11 cellular contexts compared by ENCODE assay signal in genomic region chr22:26476705-26477340, GRCh38. TPM values are rescaled to one million over a fixed set of nuclear protein-coding genes. Genes with fewer than 3 reads are reported as not detected.
DNase-seq lines count a peak whose midpoint lies in the region; ATAC-seq and TF ChIP-seq lines count a peak whose summit lies in the region.
"Had no signal": no experiment of that assay in that cellular context is flagged by ENCODE, and none has a peak within 500 bp of the region (broad histone marks: within the 10 kb centered on the region; RNA-seq: fewer than 3 reads in every experiment).

No MANE protein-coding gene starts in this region.

- H3K27me3 ChIP-seq in IMR-90 (ENCODE audit: control insufficient read depth, insufficient read depth, low read length) (no peaks in the 10 kb centered on the region), adipocyte (replicated peaks; ENCODE audit: control insufficient read depth, insufficient read depth, low read length) (no peaks in the 10 kb centered on the region)
- H3K27me3 ChIP-seq: spleen had no signal

- H3K9ac ChIP-seq in IMR-90 (ENCODE audit: low read depth, low read length) (no peak overlapping the region), adipocyte (ENCODE audit: low read length) (no peak overlapping the region)

- dilution Hi-C loops in IMR-90 (cut with HindIII; ENCODE audit: low sequenced_read_pairs, unreplicated experiment), result no loop called here

- peak; percentile 32; the same call in 1 of the 2 replicates for ATAC-seq in IMR-90 (ENCODE audit: low read depth)
- ATAC-seq in GM21825 (IDR thresholded peaks at IDR 0.05; ENCODE audit: unreplicated experiment), result no peak
- ATAC-seq: GM12878; naive thymus-derived CD4-positive, alpha-beta T cell had no signal

- no peak overlapping the region for H4K5ac ChIP-seq in IMR-90 (ENCODE audit: low read depth, low read length)

- H3K4me1 ChIP-seq in IMR-90 (ENCODE audit: control insufficient read depth, insufficient read depth, low read length) (peaks cover 7% of the 10 kb centered on the region), adipocyte (ENCODE audit: control insufficient read depth, insufficient read depth, low read length) (no peaks in the 10 kb centered on the region), mesodermal cell (ENCODE audit: control insufficient read depth, insufficient read depth, low read length, poor library complexity, severe bottlenecking) (peaks cover 21% of the 10 kb centered on the region)

- H3K23ac ChIP-seq in IMR-90 (ENCODE audit: low read depth, low read length), result no peak overlapping the region

- no peak for TF ChIP-seq RAD21 in IMR-90 (IDR thresholded peaks at IDR 0.05; ENCODE audit: low read length)

- H3K4me3 Mint-ChIP-seq in Calu3 (ENCODE audit: low read depth, unreplicated experiment), result no peak overlapping the region

- CTCF ChIA-PET in Calu3 (lab: Charles Lee), result no interaction called here
- CTCF ChIA-PET in IMR-90 (lab: Yijun Ruan, JAX), result no interaction called here

- intact Hi-C loops in Calu3 (cut with micrococcal nuclease; ENCODE audit: unreplicated experiment), result no loop called here
- intact Hi-C loops in IMR-90 (cut with micrococcal nuclease), result no loop called here

- no peaks in the 10 kb centered on the region for H3K27me3 Mint-ChIP-seq in Calu3 (ENCODE audit: unreplicated experiment)
- H3K27me3 Mint-ChIP-seq: naive thymus-derived CD4-positive, alpha-beta T cell had no signal

- in situ Hi-C loops in IMR-90 (cut with MboI; ENCODE audit: low sequenced_read_pairs), result no loop called here

- H3K36me3 ChIP-seq in IMR-90 (ENCODE audit: control insufficient read depth, insufficient read depth, low read length), result peaks cover 20% of the 10 kb centered on the region
- peaks cover 31% of the 10 kb centered on the region for H3K36me3 ChIP-seq in adipocyte (ENCODE audit: control insufficient read depth, insufficient read depth, low read length, severe bottlenecking)
- peaks cover 65% of the 10 kb centered on the region for H3K36me3 ChIP-seq in mesodermal cell (ENCODE audit: control insufficient read depth, insufficient read depth, low read length)

- no peak overlapping the region for H2AFZ ChIP-seq in IMR-90 (replicated peaks; ENCODE audit: low read length, poor library complexity)

- peaks cover 7 to 35% of the 10 kb centered on the region in 2 experiments; a peak in 2 of 4 replicates for H3K79me1 ChIP-seq in IMR-90 (ENCODE audit: low read depth in 1 of 2, low read length in 2 of 2)

- H2BK20ac ChIP-seq in IMR-90 (ENCODE audit: low read depth, low read length), result 0 out of 2 replicates have a peak overlapping the region, but pooled peaks have one; percentile 0

- no peak overlapping the region for H3K18ac ChIP-seq in IMR-90 (ENCODE audit: low read depth, low read length)

- H3K9me3 Mint-ChIP-seq in Calu3 (ENCODE audit: low read depth, unreplicated experiment), result no peaks in the 10 kb centered on the region

- H3K27ac Mint-ChIP-seq in Calu3 (ENCODE audit: unreplicated experiment), result peak overlapping the region; percentile 41

- BruUV-seq in Calu3 (replicated peaks; lab: Mats Ljungman, UMichigan) (no TSS peak), IMR-90 (replicated peaks; lab: Mats Ljungman, UMichigan) (no TSS peak)

- H2AK9ac ChIP-seq in IMR-90 (replicated peaks; ENCODE audit: low read depth, low read length, poor library complexity), result no peak overlapping the region

- H2BK15ac ChIP-seq in IMR-90 (ENCODE audit: low read depth, low read length), result no peak overlapping the region

- peak overlapping the region; percentile 31; the same call in 1 of the 2 replicates for H3K4me2 ChIP-seq in IMR-90 (ENCODE audit: low read depth, low read length)

- H2AK5ac ChIP-seq in IMR-90 (ENCODE audit: low read depth, low read length), result no peak overlapping the region

- no peaks in the 10 kb centered on the region for H4K20me1 ChIP-seq in IMR-90 (ENCODE audit: insufficient read depth, low read length)

- TF ChIP-seq CTCF in Calu3 (IDR thresholded peaks at IDR 0.05; ENCODE audit: unreplicated experiment), result no peak
- no peak for TF ChIP-seq CTCF in IMR-90 (conservative IDR thresholded peaks at IDR 0.05; ENCODE audit: low read depth, low read length)

- POLR2A ChIA-PET in IMR-90 (lab: Charles Lee; ENCODE audit: unreplicated experiment), result no interaction called here

- H4K91ac ChIP-seq in IMR-90 (ENCODE audit: insufficient read depth, low read depth, low read length), result no peak overlapping the region

- DNase-seq in Calu3 (no peak), IMR-90 (peak; percentile 55), adipocyte (ENCODE audit: low read depth) (peak; percentile 47), GOT3 (lab: John Stamatoyannopoulos, UW) (no peak), HUDEP-2 (lab: John Stamatoyannopoulos, UW; ENCODE audit: unreplicated experiment in 76 of 76) (no peak)
- DNase-seq: naive thymus-derived CD4-positive, alpha-beta T cell; NCI-H1417 treated with DMSO at 0.1 percent for 48 hours; spleen had no signal

- no peak overlapping the region for H2BK120ac ChIP-seq in IMR-90 (ENCODE audit: low read depth, low read length)

- H4K8ac ChIP-seq in IMR-90 (ENCODE audit: low read depth in 2 of 2, low read length in 2 of 2), result no peak overlapping the region

- no peak overlapping the region for H3K56ac ChIP-seq in IMR-90 (ENCODE audit: extremely low read depth, insufficient read depth, low read length)

- peaks cover 3% of the 10 kb centered on the region; the same call in 1 of the 2 replicates for H3K9me1 ChIP-seq in IMR-90 (ENCODE audit: insufficient read depth, low read length)

- WGBS in IMR-90 (ENCODE audit: extremely low coverage in 2 of 2, insufficient read length in 1 of 2), 2 experiments, result no CpG with 5 or more reads among the region's 4 CpGs
- 70 to 90% methylated on average over 2 of the region's 4 CpGs for WGBS in mesodermal cell (ENCODE audit: insufficient coverage in 2 of 2), 2 experiments

- H3K9me3 ChIP-seq in IMR-90 (ENCODE audit: control insufficient read depth, insufficient read depth, low read length) (no peaks in the 10 kb centered on the region), adipocyte (ENCODE audit: control insufficient read depth, low read length) (no peaks in the 10 kb centered on the region), mesodermal cell (ENCODE audit: control insufficient read depth, low read length) (no peaks in the 10 kb centered on the region)
- H3K9me3 ChIP-seq: spleen had no signal

- H3K14ac ChIP-seq in IMR-90 (replicated peaks; ENCODE audit: low read depth, low read length), result no peak overlapping the region

- H3K36me3 Mint-ChIP-seq in Calu3 (ENCODE audit: insufficient read depth, unreplicated experiment), result peaks cover 48% of the 10 kb centered on the region

- peaks cover 60% of the 10 kb centered on the region for H3K4me1 Mint-ChIP-seq in Calu3 (ENCODE audit: low read depth, unreplicated experiment)

- no peak overlapping the region for H3K4ac ChIP-seq in IMR-90 (ENCODE audit: low read depth, low read length)

- H3K4me3 ChIP-seq in IMR-90 (ENCODE audit: insufficient read depth, low read depth, low read length) (no peak overlapping the region), adipocyte (ENCODE audit: low read length) (no peak overlapping the region), mesodermal cell (ENCODE audit: extremely low read depth, insufficient read depth, low read length, poor library complexity, severe bottlenecking) (no peak overlapping the region)
- H3K4me3 ChIP-seq: GM12878, spleen had no signal

- peak overlapping the region; percentile 5 for H2BK5ac ChIP-seq in IMR-90 (ENCODE audit: low read depth, low read length, poor library complexity, severe bottlenecking)

- no peak overlapping the region for H3K27ac ChIP-seq in IMR-90 (ENCODE audit: insufficient read depth, low read length)
- peak overlapping the region; percentile 98 for H3K27ac ChIP-seq in mesodermal cell (ENCODE audit: low read depth, low read length, severe bottlenecking)

- TF ChIP-seq POLR2A in IMR-90 (IDR thresholded peaks at IDR 0.05; ENCODE audit: low read depth, low read length), result no peak

TF ChIP-seq in IMR-90, 13 proteins besides CTCF, POLR2A, EP300 and RAD21:
- no peak for TF ChIP-seq CHD1 (IDR thresholded peaks at IDR 0.05; ENCODE audit: low read depth, low read length)
- no peak for TF ChIP-seq BHLHE40 (IDR thresholded peaks at IDR 0.05; ENCODE audit: low read depth, low read length)
- TF ChIP-seq SMC3 (IDR thresholded peaks at IDR 0.05; ENCODE audit: low read depth, low read length), result no peak

RNA-seq across cellular contexts. Expression of gene HPS4, which starts 6.8 kb away (rescaled TPM):
- total RNA-seq in Calu3 (2022), result 40.7 and 41.9 TPM in 2 replicates
- total RNA-seq in IMR-90 (2012; rRNA removed), result 15.8 and 18.1 TPM in 2 replicates
- 19.0 and 19.5 TPM in 2 replicates for polyA plus RNA-seq in IMR-90 (2012; rRNA removed)
- polyA plus RNA-seq in IMR-90 (2012; cell fraction: cytosol; rRNA removed), result 7.0 and 11.5 TPM in 2 replicates
- 44.9 and 55.6 TPM in 2 replicates for polyA plus RNA-seq in IMR-90 (2012; cell fraction: nucleus; rRNA removed; ENCODE audit: low replicate concordance)
- polyA plus RNA-seq in mesodermal cell (2013, experiment 1 of 2), result 27.0 TPM
- 23.4 TPM for polyA plus RNA-seq in mesodermal cell (2013, experiment 2 of 2)

RNA-seq across cellular contexts. Expression of gene SRRD, which starts 6.9 kb away (rescaled TPM):
- total RNA-seq in Calu3 (2022) (22.8 and 25.6 TPM in 2 replicates), IMR-90 (2012; rRNA removed) (24.0 and 28.6 TPM in 2 replicates)
- 15.7 and 18.3 TPM in 2 replicates for polyA plus RNA-seq in IMR-90 (2012; rRNA removed)
- 3.6 and 16.7 TPM in 2 replicates for polyA plus RNA-seq in IMR-90 (2012; cell fraction: cytosol; rRNA removed)
- polyA plus RNA-seq in IMR-90 (2012; cell fraction: nucleus; rRNA removed; ENCODE audit: low replicate concordance), result 1.9 and 12.8 TPM in 2 replicates
- 18.7 TPM for polyA plus RNA-seq in mesodermal cell (2013, experiment 1 of 2)
- polyA plus RNA-seq in mesodermal cell (2013, experiment 2 of 2), result 16.4 TPM

RNA-seq across cellular contexts. Expression of gene TFIP11, which starts 35.5 kb away (rescaled TPM):
- total RNA-seq in Calu3 (2022), result 39.8 and 40.8 TPM in 2 replicates
- total RNA-seq in IMR-90 (2012; rRNA removed), result 37.5 and 43.2 TPM in 2 replicates
- 22.5 and 23.6 TPM in 2 replicates for polyA plus RNA-seq in IMR-90 (2012; rRNA removed)
- polyA plus RNA-seq in IMR-90 (2012; cell fraction: cytosol; rRNA removed), result 16.0 and 16.7 TPM in 2 replicates
- polyA plus RNA-seq in IMR-90 (2012; cell fraction: nucleus; rRNA removed; ENCODE audit: low replicate concordance), result 35.1 and 48.4 TPM in 2 replicates
- 22.9 TPM for polyA plus RNA-seq in mesodermal cell (2013, experiment 1 of 2)
- 24.9 TPM for polyA plus RNA-seq in mesodermal cell (2013, experiment 2 of 2)

RNA-seq across cellular contexts. Expression of gene ASPHD2, which starts 47.8 kb away (rescaled TPM):
- 0.40 and 0.71 TPM in 2 replicates for total RNA-seq in Calu3 (2022)
- 1.1 and 1.3 TPM in 2 replicates for total RNA-seq in IMR-90 (2012; rRNA removed)
- polyA plus RNA-seq in IMR-90 (2012; rRNA removed), result 1.3 and 1.4 TPM in 2 replicates
- polyA plus RNA-seq in IMR-90 (2012; cell fraction: cytosol; rRNA removed), result 0.71 and 1.7 TPM in 2 replicates
- polyA plus RNA-seq in IMR-90 (2012; cell fraction: nucleus; rRNA removed; ENCODE audit: low replicate concordance), result 0.63 and 1.0 TPM in 2 replicates
- polyA plus RNA-seq in mesodermal cell (2013, experiment 1 of 2), result 7.3 TPM
- 4.8 TPM for polyA plus RNA-seq in mesodermal cell (2013, experiment 2 of 2)

Comparison
In these comparisons a context has a peak if more than half of its experiments do, and no peak if none do; other contexts are left out.
1. DNase-seq: peak in IMR-90 (single experiment) and adipocyte (single experiment); none in Calu3 (single experiment), GOT3 (single experiment) and HUDEP-2 (0 of 76).